ENCODE assay signal across 13 cellular contexts in genomic region chr20:6868864-6869263, GRCh38.
"Had no signal": no experiment of that assay in that cellular context is flagged by ENCODE, and none has a peak within 500 bp of the region (broad histone marks: within the 10 kb centered on the region; RNA-seq: fewer than 3 reads in every experiment).

No MANE protein-coding gene starts in this region.

- ATAC-seq: activated CD4-positive, alpha-beta T cell treated with anti-CD3 and anti-CD28 coated beads for 36 hours; WTC11 had no signal

- H3K36me3 ChIP-seq: esophagus muscularis mucosa, left ventricle myocardium inferior, transverse colon, uterus had no signal

- H3K27me3 ChIP-seq: uterus had no signal

- H3K27ac ChIP-seq: esophagus muscularis mucosa, left ventricle myocardium inferior, skin epidermis, transverse colon, uterus had no signal

- DNase-seq: activated CD4-positive, alpha-beta T cell treated with anti-CD3 and anti-CD28 coated beads for 36 hours; activated CD4-positive, alpha-beta T cell treated with anti-CD3 and anti-CD28 coated beads, Interleukin-2, amount 50 U/mL, for 48 hours; activated T-cell treated with anti-CD3 and anti-CD28 coated beads for 4 hours; effector CD8-positive, alpha-beta T cell; hippocampal formation; kidney; left ventricle myocardium inferior; mammary epithelial cell; transverse colon; uterus had no signal

- H3K4me1 ChIP-seq: esophagus muscularis mucosa, left ventricle myocardium inferior, transverse colon, uterus had no signal

- H3K4me3 ChIP-seq: esophagus muscularis mucosa, left ventricle myocardium inferior, skin epidermis, transverse colon, uterus had no signal
